17 cellular contexts compared by ENCODE assay signal in genomic region chr16:84500531-84500930, GRCh38. TPM values are rescaled to one million over a fixed set of nuclear protein-coding genes. Genes with fewer than 3 reads are reported as not detected.
DNase-seq lines count a peak whose midpoint lies in the region; ATAC-seq and TF ChIP-seq lines count a peak whose summit lies in the region.
"Had no signal": no experiment of that assay in that cellular context is flagged by ENCODE, and none has a peak within 500 bp of the region (broad histone marks: within the 10 kb centered on the region; RNA-seq: fewer than 3 reads in every experiment).

No MANE protein-coding gene starts in this region.

- H3K4me3 ChIP-seq in RWPE2 (ENCODE audit: severe bottlenecking) (no peak overlapping the region), spleen (no peak overlapping the region)

- peaks cover 14 to 18% of the 10 kb centered on the region in 2 donors for H3K4me1 Mint-ChIP-seq in effector memory CD8-positive, alpha-beta T cell (ENCODE audit: low read depth in 2 of 2)

- H3K4me1 ChIP-seq in RWPE2 (ENCODE audit: insufficient read depth, poor library complexity, severe bottlenecking) (peaks cover 49% of the 10 kb centered on the region), spleen (peaks cover 10 to 26% (median 20%) of the 10 kb centered on the region in 6 donors)
- H3K4me1 ChIP-seq: BE2C had no signal

- TF ChIP-seq POLR2A in spleen (IDR thresholded peaks at IDR 0.05): no peak

- H3K27me3 ChIP-seq in RWPE2 (ENCODE audit: insufficient read depth, poor library complexity, severe bottlenecking) (no peaks in the 10 kb centered on the region), spleen (replicated peaks in 1 of 7) (no peaks in the 10 kb centered on the region)
- H3K27me3 ChIP-seq: BE2C had no signal

- WGBS in spleen, 5 donors: 93 to 98% (median 96%) methylated on average over 11 to 13 of the region's 13 CpGs

- peak overlapping the region; percentile 96 for H3K27ac ChIP-seq in RWPE2 (ENCODE audit: poor library complexity, severe bottlenecking)
- no peak overlapping the region for H3K27ac ChIP-seq in spleen
- H3K27ac ChIP-seq: 22Rv1 had no signal

- ATAC-seq in RWPE2 (ENCODE audit: low read depth) (no peak), GM18519 (IDR thresholded peaks at IDR 0.05; ENCODE audit: low FRiP score, unreplicated experiment) (no peak)
- no peak for ATAC-seq in effector memory CD8-positive, alpha-beta T cell (replicated peaks)

- H3K36me3 ChIP-seq in RWPE2 (ENCODE audit: low read depth) (peaks cover 73% of the 10 kb centered on the region), spleen (peaks cover 2 to 42% (median 22%) of the 10 kb centered on the region in 6 donors)
- H3K36me3 ChIP-seq: BE2C had no signal

- H3K36me3 Mint-ChIP-seq in effector memory CD8-positive, alpha-beta T cell (ENCODE audit: insufficient read depth): peaks cover 19% of the 10 kb centered on the region

- TF ChIP-seq CTCF in RWPE2 (IDR thresholded peaks at IDR 0.05; ENCODE audit: poor library complexity, severe bottlenecking): no peak
- no peak for TF ChIP-seq CTCF in spleen (IDR thresholded peaks at IDR 0.05 in 8 of 11, conservative IDR thresholded peaks at IDR 0.05 in 3 of 11)

- no peaks in the 10 kb centered on the region for H3K9me3 Mint-ChIP-seq in effector memory CD8-positive, alpha-beta T cell
- H3K9me3 Mint-ChIP-seq: CD4-positive, alpha-beta T cell had no signal

- intact Hi-C loops in spleen (cut with DNase I; ENCODE audit: low total_unique reads): no loop called here

- no peaks in the 10 kb centered on the region for H3K9me3 ChIP-seq in RWPE2 (ENCODE audit: severe bottlenecking)
- no peaks in the 10 kb centered on the region for H3K9me3 ChIP-seq in spleen
- H3K9me3 ChIP-seq: BE2C had no signal

- no peaks in the 10 kb centered on the region for H3K27me3 Mint-ChIP-seq in effector memory CD8-positive, alpha-beta T cell
- H3K27me3 Mint-ChIP-seq: CD4-positive, alpha-beta T cell had no signal

- H3K27ac Mint-ChIP-seq in effector memory CD8-positive, alpha-beta T cell: no peak overlapping the region
- H3K27ac Mint-ChIP-seq: CD4-positive, alpha-beta T cell had no signal

- peak; percentile 48 for DNase-seq in activated effector memory CD4-positive, alpha-beta T cell treated with anti-CD3 and anti-CD28 coated beads, Interleukin-2, amount 50 U/mL, for 16 hours
- DNase-seq in activated effector memory CD4-positive, alpha-beta T cell treated with Interleukin-2 at 50 U/mL for 16 hours: no peak
- peak; percentile 45 for DNase-seq in RWPE2 (ENCODE audit: low spot score)
- peak; percentile 36 for DNase-seq in islet precursor cell
- peak; percentile 45 for DNase-seq in spleen
- no peak for DNase-seq in T1000 (lab: John Stamatoyannopoulos, UW)
- no peak for DNase-seq in effector memory CD8-positive, alpha-beta T cell
- DNase-seq: BE2C; CD4-positive, alpha-beta T cell; DMS79 treated with DMSO at 0.1 percent for 48 hours; H9; NCI-H1105 treated with DMSO at 0.1 percent for 48 hours; NCI-H187 treated with DMSO at 0.1 percent for 48 hours; NCI-H345; NK-92 treated with Interleukin-12 subunit alpha and Interleukin-12 subunit beta, amount 100 ng/mL, for 24 hours had no signal

- H3K4me3 Mint-ChIP-seq in effector memory CD8-positive, alpha-beta T cell: no peak overlapping the region
- H3K4me3 Mint-ChIP-seq: CD4-positive, alpha-beta T cell; H9 had no signal

RNA-seq across cellular contexts. Expression of gene MEAK7, which starts 3.9 kb away (rescaled TPM):
- total RNA-seq in spleen: 10 to 100 TPM in 5 of 7 donors, 1 to 10 TPM in 2; 9.4 to 14.9 (median 11.1) TPM
- 1 to 10 TPM; 1.5 to 2.7 (median 1.5) TPM for polyA plus RNA-seq in spleen

Comparison
In these comparisons a context has a peak if more than half of its experiments do, and no peak if none do; other contexts are left out.
1. DNase-seq: peak in activated effector memory CD4-positive, alpha-beta T cell treated with anti-CD3 and anti-CD28 coated beads, Interleukin-2, amount 50 U/mL, for 16 hours (single experiment), RWPE2 (single experiment), islet precursor cell (single experiment) and spleen (single experiment); none in activated effector memory CD4-positive, alpha-beta T cell treated with Interleukin-2 at 50 U/mL for 16 hours (single experiment), T1000 (single experiment) and effector memory CD8-positive, alpha-beta T cell (0 of 3).